Comparison of ENCODE assay signal across 33 cellular contexts in the genomic region with DNA sequence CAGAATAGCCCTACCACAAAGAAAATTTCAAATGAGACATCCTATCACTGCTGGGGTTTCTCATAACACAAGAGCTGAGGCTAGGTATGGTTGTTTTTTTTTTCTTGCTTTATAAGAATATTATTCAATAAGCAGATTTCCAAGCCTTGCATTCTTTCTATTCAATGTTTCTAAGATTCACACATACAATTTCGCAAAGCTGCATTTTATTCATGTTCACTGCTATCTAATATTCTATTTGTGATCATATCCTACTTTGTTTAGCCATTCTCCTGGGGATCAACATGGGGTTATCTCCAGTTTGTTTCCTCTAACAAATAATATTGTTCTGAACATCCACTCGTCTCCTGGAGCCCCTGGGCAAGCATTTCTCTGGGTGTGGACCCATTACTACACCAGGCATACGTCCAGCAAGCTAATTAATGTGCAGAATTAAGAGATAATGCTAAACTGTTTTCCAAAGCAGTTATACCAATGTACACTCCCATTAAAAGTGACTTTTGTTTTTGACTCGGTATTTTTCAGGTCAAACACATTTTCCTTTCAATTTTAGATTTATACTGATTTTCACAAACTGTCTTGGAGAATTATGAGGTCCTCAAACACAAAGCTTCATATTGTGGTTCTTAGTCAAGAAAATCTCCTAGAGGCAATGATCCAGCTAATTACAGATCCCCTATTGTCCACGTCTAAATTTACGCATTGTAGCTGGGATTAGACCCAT. TPM values are rescaled to one million over a fixed set of nuclear protein-coding genes. Genes with fewer than 3 reads are reported as not detected.
"Had no signal": no experiment of that assay in that cellular context is flagged by ENCODE, and none has a peak within 500 bp of the region (broad histone marks: within the 10 kb centered on the region; RNA-seq: fewer than 3 reads in every experiment).

No MANE protein-coding gene starts in this region.

- DNase-seq: activated CD4-positive, alpha-beta memory T cell treated with anti-CD3 and anti-CD28 coated beads for 36 hours; activated CD4-positive, alpha-beta T cell treated with anti-CD3 and anti-CD28 coated beads for 36 hours; activated CD4-positive, alpha-beta T cell treated with anti-CD3 and anti-CD28 coated beads, Interleukin-2, amount 10 ng/mL, durations not matched to agents 24 days and 14 days; activated CD4-positive, CD25-positive, alpha-beta regulatory T cell; activated CD4-positive, CD25-positive, alpha-beta regulatory T cell treated with anti-CD3 and anti-CD28 coated beads, Interleukin-2, amount 50 U/mL, for 72 hours; activated CD8-positive, alpha-beta memory T cell treated with anti-CD3 and anti-CD28 coated beads, Interleukin-2, amount 10 ng/mL, durations not matched to agents 7 days and 5 days; activated CD8-positive, alpha-beta memory T cell treated with anti-CD3 and anti-CD28 coated beads, Interleukin-2, amount 50 U/mL, for 4 hours; activated CD8-positive, alpha-beta T cell treated with anti-CD3 and anti-CD28 coated beads, Interleukin-2, amount 10 ng/mL, durations not matched to agents 7 days and 5 days; activated effector memory CD4-positive, alpha-beta T cell treated with anti-CD3 and anti-CD28 coated beads, Interleukin-2, amount 50 U/mL, for 16 hours; activated naive CD4-positive, alpha-beta T cell treated with anti-CD3 and anti-CD28 coated beads for 36 hours; activated naive CD8-positive, alpha-beta T cell treated with anti-CD3 and anti-CD28 coated beads for 36 hours; activated naive CD8-positive, alpha-beta T cell treated with anti-CD3 and anti-CD28 coated beads, Interleukin-2, amount 50 U/mL, for 24 hours; activated T-cell treated with anti-CD3 and anti-CD28 coated beads, Interleukin-2, amount 50 U/mL, for 1 hour; activated T-cell treated with anti-CD3 and anti-CD28 coated beads, Interleukin-2, amount 50 U/mL, for 48 hours; adrenal gland; amygdala; aorta; body of pancreas; caudate nucleus; cortex of kidney; dermis blood vessel endothelial cell; effector CD4-positive, alpha-beta T cell; effector memory CD8-positive, alpha-beta T cell; esophagus squamous epithelium; T-helper 17 cell had no signal

- H3K9me3 Mint-ChIP-seq: activated CD4-positive, alpha-beta memory T cell treated with anti-CD3 and anti-CD28 coated beads for 36 hours; activated CD4-positive, alpha-beta T cell treated with anti-CD3 and anti-CD28 coated beads, Interleukin-2, amount 10 ng/mL, durations not matched to agents 24 days and 14 days; activated naive CD4-positive, alpha-beta T cell treated with anti-CD3 and anti-CD28 coated beads for 36 hours; activated naive CD4-positive, alpha-beta T cell treated with anti-CD3 and anti-CD28 coated beads, Interleukin-2, amount 50 U/mL, for 24 hours; activated naive CD8-positive, alpha-beta T cell treated with anti-CD3 and anti-CD28 coated beads for 36 hours; activated naive CD8-positive, alpha-beta T cell treated with anti-CD3 and anti-CD28 coated beads, Interleukin-2, amount 50 U/mL, for 24 hours; activated T-helper 1 cell treated with anti-CD3 and anti-CD28 coated beads, Interleukin-12 subunit alpha, Interleukin-12 subunit beta, Interleukin-2, Interleukin-4 antibody, amounts not matched to agents 30 ng/mL and 10 ng/mL and 1 ng/mL, durations not matched to agents 14 hours and 24 hours and 36 hours; activated T-helper 2 cell treated with anti-CD3 and anti-CD28 coated beads, Interferon-gamma antibody, Interleukin-2, Interleukin-4, amounts not matched to agents 10 μg/mL and 5 μg/mL and 100 μg/mL, durations not matched to agents 14 hours and 24 hours and 36 hours; effector memory CD8-positive, alpha-beta T cell; T-helper 2 cell treated with Interferon-gamma antibody and Interleukin-4, amounts not matched to agents 5 μg/mL and 100 μg/mL, for 36 hours had no signal

- H3K36me3 Mint-ChIP-seq: activated CD4-positive, alpha-beta memory T cell treated with anti-CD3 and anti-CD28 coated beads for 36 hours; activated naive CD4-positive, alpha-beta T cell treated with anti-CD3 and anti-CD28 coated beads, Interleukin-2, amount 50 U/mL, for 24 hours had no signal

- H3K4me3 Mint-ChIP-seq: activated CD4-positive, alpha-beta memory T cell treated with anti-CD3 and anti-CD28 coated beads for 36 hours; activated CD4-positive, alpha-beta T cell treated with anti-CD3 and anti-CD28 coated beads for 36 hours; activated CD4-positive, alpha-beta T cell treated with anti-CD3 and anti-CD28 coated beads, Interleukin-2, amount 10 ng/mL, durations not matched to agents 24 days and 14 days; activated CD8-positive, alpha-beta memory T cell treated with anti-CD3 and anti-CD28 coated beads, Interleukin-2, amount 10 ng/mL, durations not matched to agents 7 days and 5 days; activated naive CD4-positive, alpha-beta T cell treated with anti-CD3 and anti-CD28 coated beads for 36 hours; activated naive CD4-positive, alpha-beta T cell treated with anti-CD3 and anti-CD28 coated beads, Interleukin-2, amount 50 U/mL, for 24 hours; activated naive CD8-positive, alpha-beta T cell treated with anti-CD3 and anti-CD28 coated beads, Interleukin-2, amount 50 U/mL, for 24 hours; activated T-helper 1 cell treated with anti-CD3 and anti-CD28 coated beads, Interleukin-12 subunit alpha, Interleukin-12 subunit beta, Interleukin-2, Interleukin-4 antibody, amounts not matched to agents 30 ng/mL and 10 ng/mL and 1 ng/mL, durations not matched to agents 14 hours and 24 hours and 36 hours; effector memory CD8-positive, alpha-beta T cell; T-helper 2 cell treated with Interferon-gamma antibody and Interleukin-4, amounts not matched to agents 5 μg/mL and 100 μg/mL, for 36 hours had no signal

- ATAC-seq: activated CD4-positive, alpha-beta T cell treated with anti-CD3 and anti-CD28 coated beads for 36 hours; activated CD8-positive, alpha-beta memory T cell treated with anti-CD3 and anti-CD28 coated beads, Interleukin-2, amount 10 ng/mL, durations not matched to agents 7 days and 5 days; activated CD8-positive, alpha-beta T cell treated with anti-CD3 and anti-CD28 coated beads, Interleukin-2, amount 10 ng/mL, durations not matched to agents 7 days and 5 days; activated naive CD8-positive, alpha-beta T cell treated with anti-CD3 and anti-CD28 coated beads, Interleukin-2, amount 50 U/mL, for 24 hours; body of pancreas; effector memory CD8-positive, alpha-beta T cell; T-helper 17 cell had no signal

- H3K27me3 ChIP-seq: adrenal gland, body of pancreas, esophagus squamous epithelium had no signal

- H3K9me3 ChIP-seq: adrenal gland, body of pancreas, esophagus squamous epithelium had no signal

- H3K27ac ChIP-seq: adrenal gland, body of pancreas, epithelial cell of prostate, esophagus squamous epithelium had no signal

- H3K27ac Mint-ChIP-seq: activated CD4-positive, alpha-beta memory T cell treated with anti-CD3 and anti-CD28 coated beads for 36 hours; activated CD4-positive, alpha-beta T cell treated with anti-CD3 and anti-CD28 coated beads for 36 hours; activated CD4-positive, alpha-beta T cell treated with anti-CD3 and anti-CD28 coated beads, Interleukin-2, amount 10 ng/mL, durations not matched to agents 24 days and 14 days; activated CD8-positive, alpha-beta memory T cell treated with anti-CD3 and anti-CD28 coated beads, Interleukin-2, amount 10 ng/mL, durations not matched to agents 7 days and 5 days; activated CD8-positive, alpha-beta T cell treated with anti-CD3 and anti-CD28 coated beads, Interleukin-2, amount 10 ng/mL, durations not matched to agents 7 days and 5 days; activated naive CD4-positive, alpha-beta T cell treated with anti-CD3 and anti-CD28 coated beads for 36 hours; activated naive CD4-positive, alpha-beta T cell treated with anti-CD3 and anti-CD28 coated beads, Interleukin-2, amount 50 U/mL, for 24 hours; activated naive CD8-positive, alpha-beta T cell treated with anti-CD3 and anti-CD28 coated beads for 36 hours; activated naive CD8-positive, alpha-beta T cell treated with anti-CD3 and anti-CD28 coated beads, Interleukin-2, amount 50 U/mL, for 24 hours; activated T-helper 1 cell treated with anti-CD3 and anti-CD28 coated beads, Interleukin-12 subunit alpha, Interleukin-12 subunit beta, Interleukin-2, Interleukin-4 antibody, amounts not matched to agents 30 ng/mL and 10 ng/mL and 1 ng/mL, durations not matched to agents 14 hours and 24 hours and 36 hours; activated T-helper 2 cell treated with anti-CD3 and anti-CD28 coated beads, Interferon-gamma antibody, Interleukin-2, Interleukin-4, amounts not matched to agents 10 μg/mL and 5 μg/mL and 100 μg/mL, durations not matched to agents 14 hours and 24 hours and 36 hours; T-helper 17 cell; T-helper 2 cell treated with Interferon-gamma antibody and Interleukin-4, amounts not matched to agents 5 μg/mL and 100 μg/mL, for 36 hours had no signal

- H3K36me3 ChIP-seq: adrenal gland, esophagus squamous epithelium had no signal

- H3K27me3 Mint-ChIP-seq: activated naive CD4-positive, alpha-beta T cell treated with anti-CD3 and anti-CD28 coated beads, Interleukin-2, amount 50 U/mL, for 24 hours; activated naive CD8-positive, alpha-beta T cell treated with anti-CD3 and anti-CD28 coated beads for 36 hours had no signal

- H3K4me3 ChIP-seq: adrenal gland, body of pancreas, esophagus squamous epithelium had no signal

RNA-seq across cellular contexts. Expression of a gene that starts 24.4 kb away (rescaled TPM):
- total RNA-seq: activated T-helper 2 cell treated with anti-CD3 and anti-CD28 coated beads, Interferon-gamma antibody, Interleukin-2, Interleukin-4, amounts not matched to agents 10 μg/mL and 5 μg/mL and 100 μg/mL, durations not matched to agents 14 hours and 24 hours and 36 hours; aorta; body of pancreas; endothelial cell of umbilical vein; fibroblast of lung; frontal cortex; T-helper 17 cell had no signal
